1 cellular context compared by ENCODE assay signal in genomic region chr22:20584029-20584871, GRCh38.
TF ChIP-seq lines count a peak whose summit lies in the region.

No MANE protein-coding gene starts in this region.

TF ChIP-seq in K562, 482 proteins besides CTCF, POLR2A, EP300 and RAD21 (continued from another document):
- TF ChIP-seq POLR3A (IDR thresholded peaks at IDR 0.05; ENCODE audit: borderline replicate concordance, extremely low read depth, insufficient read depth, insufficient read length) (no peak), POLR2B (IDR thresholded peaks at IDR 0.05; ENCODE audit: low read depth, partially characterized antibody) (peak; percentile 8), GABPB2 (CRISPR knock-in tag; conservative IDR thresholded peaks at IDR 0.05) (0 out of 2 replicates have a peak, but pooled peaks have one; percentile 56), RUNX1 (IDR thresholded peaks at IDR 0.05; ENCODE audit: low read depth) (0 out of 2 replicates have a peak, but pooled peaks have one; percentile 51), HNRNPH1 (optimal IDR thresholded peaks at IDR 0.05; ENCODE audit: low read depth, low read length) (no peak), THAP12 (CRISPR knock-in tag; IDR thresholded peaks at IDR 0.05) (peak; percentile 12; the same call in 1 of the 2 replicates), FOXM1 (IDR thresholded peaks at IDR 0.05; ENCODE audit: low read depth) (no peak), FOXM1 (CRISPR knock-in tag; IDR thresholded peaks at IDR 0.05; ENCODE audit: low read depth) (0 out of 2 replicates have a peak, but pooled peaks have one; percentile 35), HMGN3 (IDR thresholded peaks at IDR 0.05; ENCODE audit: borderline replicate concordance, extremely low read depth, insufficient read length, low read depth, low read length) (peak; percentile 41), ZNF766 (CRISPR knock-in tag; conservative IDR thresholded peaks at IDR 0.05) (no peak), SIRT6 (IDR thresholded peaks at IDR 0.05; ENCODE audit: low read depth, low read length) (peak; percentile 27), MYNN (IDR thresholded peaks at IDR 0.05) (0 out of 2 replicates have a peak, but pooled peaks have one; percentile 25), MYNN (CRISPR knock-in tag; IDR thresholded peaks at IDR 0.05) (no peak), GATAD2B (IDR thresholded peaks at IDR 0.05; ENCODE audit: borderline replicate concordance) (no peak), ZBTB7A (IDR thresholded peaks at IDR 0.05; ENCODE audit: borderline replicate concordance, control insufficient read depth, low read depth, low read length) (no peak), TFAP4 (CRISPR knock-in tag; IDR thresholded peaks at IDR 0.05; ENCODE audit: borderline replicate concordance) (peak; percentile 26; the same call in 1 of the 2 replicates), BRCA1 (IDR thresholded peaks at IDR 0.05) (no peak), BRCA1 (CRISPR knock-in tag; IDR thresholded peaks at IDR 0.05) (peak; percentile 82; the same call in 1 of the 2 replicates), HMGXB4 (CRISPR knock-in tag; IDR thresholded peaks at IDR 0.05) (peak; percentile 45; the same call in 1 of the 2 replicates), ZNF511 (CRISPR knock-in tag; IDR thresholded peaks at IDR 0.05) (0 out of 2 replicates have a peak, but pooled peaks have one; percentile 33), ZC3H4 (CRISPR knock-in tag; IDR thresholded peaks at IDR 0.05; ENCODE audit: borderline replicate concordance) (peak; percentile 60; the same call in 1 of the 2 replicates), ARID2 (IDR thresholded peaks at IDR 0.05) (no peak), POLR2AphosphoS2 (IDR thresholded peaks at IDR 0.05; ENCODE audit: low read length) (0 out of 2 replicates have a peak, but pooled peaks have one; percentile 20), ATF1 (CRISPR knock-in tag; IDR thresholded peaks at IDR 0.05) (0 out of 2 replicates have a peak, but pooled peaks have one; percentile 8), ATF1 (tag; IDR thresholded peaks at IDR 0.05) (no peak), MLX (CRISPR knock-in tag; conservative IDR thresholded peaks at IDR 0.05) (0 out of 4 replicates have a peak, but pooled peaks of 1 of the 2 experiments have one; percentile 15), MXD1 (CRISPR knock-in tag; IDR thresholded peaks at IDR 0.05; ENCODE audit: borderline replicate concordance, poor library complexity, severe bottlenecking) (peak; percentile 21), HINFP (tag; conservative IDR thresholded peaks at IDR 0.05; ENCODE audit: low read depth) (no peak), MAX (CRISPR knock-in tag; IDR thresholded peaks at IDR 0.05) (peak; percentile 52), NR3C1 (CRISPR knock-in tag; IDR thresholded peaks at IDR 0.05) (0 out of 2 replicates have a peak, but pooled peaks have one; percentile 63), MED1 (CRISPR knock-in tag; IDR thresholded peaks at IDR 0.05; ENCODE audit: borderline replicate concordance) (0 out of 2 replicates have a peak, but pooled peaks have one; percentile 53), WHSC1 (IDR thresholded peaks at IDR 0.05; ENCODE audit: low read length) (peak; percentile 24), STAG1 (CRISPR knock-in tag; IDR thresholded peaks at IDR 0.05; ENCODE audit: borderline replicate concordance) (peak; percentile 45; the same call in 1 of the 2 replicates)
